8 cellular contexts compared by ENCODE assay signal in genomic region chr5:141529002-141529401, GRCh38. TPM values are rescaled to one million over a fixed set of nuclear protein-coding genes. Genes with fewer than 3 reads are reported as not detected.
DNase-seq lines count a peak whose midpoint lies in the region; ATAC-seq, FAIRE-seq and TF ChIP-seq lines count a peak whose summit lies in the region.

No MANE protein-coding gene starts in this region.

- WGBS in spleen, 5 donors: 72 to 85% (median 76%) methylated on average over 5 of the region's 5 CpGs

- H3K36me3 ChIP-seq in spleen: peaks cover 0 to 99% (median 61%) of the 10 kb centered on the region in 6 donors

- TF ChIP-seq CTCF in fibroblast of mammary gland (conservative IDR thresholded peaks at IDR 0.05; ENCODE audit: control insufficient read depth, insufficient read depth, low read depth, low read length) (no peak), spleen (IDR thresholded peaks at IDR 0.05 in 8 of 11, conservative IDR thresholded peaks at IDR 0.05 in 3 of 11) (no peak)

- peak overlapping the region in 5 of 8 donors; percentile 0 to 45 (median 29) for H3K27ac ChIP-seq in spleen

- no peaks in the 10 kb centered on the region for H3K9me3 ChIP-seq in spleen

- FAIRE-seq in urothelium cell line (lab: Jason Lieb, UNC): no peak

- H3K4me1 ChIP-seq in spleen: peaks cover 7 to 48% (median 27%) of the 10 kb centered on the region in 6 donors

- H3K4me3 ChIP-seq in fibroblast of mammary gland (ENCODE audit: control insufficient read depth, low read depth, low read length) (no peak overlapping the region), spleen (no peak overlapping the region)

- no peaks in the 10 kb centered on the region for H3K27me3 ChIP-seq in spleen (replicated peaks in 1 of 7)

- DNase-seq in fibroblast of mammary gland (ENCODE audit: low read depth) (peak; percentile 82), spleen (no peak), NCI-H1092 (lab: John Stamatoyannopoulos, UW) (no peak), NCI-H1417 treated with DMSO at 0.1 percent for 48 hours (lab: John Stamatoyannopoulos, UW) (no peak), urothelium cell line (ENCODE audit: low spot score) (no peak), NCI-H526 treated with DMSO at 0.1 percent for 48 hours (lab: John Stamatoyannopoulos, UW) (no peak)

- intact Hi-C loops in spleen (cut with DNase I; ENCODE audit: low total_unique reads): no loop called here

- TF ChIP-seq POLR2A in spleen (IDR thresholded peaks at IDR 0.05): no peak

- ATAC-seq in GM19023 (IDR thresholded peaks at IDR 0.05; ENCODE audit: unreplicated experiment) (peak; percentile 60), HG03442 (IDR thresholded peaks at IDR 0.05; ENCODE audit: unreplicated experiment) (peak; percentile 38)

RNA-seq across cellular contexts. Expression of gene PCDHGC5, which starts 40.1 kb away (rescaled TPM):
- 1 to 10 TPM in 5 of 7 donors, under 1 TPM in 2; 0.93 to 2.5 (median 1.2) TPM for total RNA-seq in spleen
- polyA plus RNA-seq in spleen: under 1 TPM in 2 of 3 donors, not detected in 1; 0.02 to 0.10 TPM

RNA-seq across cellular contexts. Expression of gene PCDHGC4, which starts 44.2 kb away (rescaled TPM):
- 1 to 10 TPM; 1.3 to 3.9 (median 2.6) TPM for total RNA-seq in spleen
- under 1 TPM in 2 of 3 donors, not detected in 1; 0.03 TPM for polyA plus RNA-seq in spleen

RNA-seq across cellular contexts. Expression of gene PCDHGC3, which starts 53.2 kb away (rescaled TPM):
- total RNA-seq in spleen: 10 to 100 TPM; 10.7 to 26.7 (median 22.5) TPM
- 10 to 100 TPM in 2 of 3 donors, 1 to 10 TPM in 1; 7.0 to 12.7 (median 10.3) TPM for polyA plus RNA-seq in spleen
